ENCODE assay signal across 9 cellular contexts in the genomic region with DNA sequence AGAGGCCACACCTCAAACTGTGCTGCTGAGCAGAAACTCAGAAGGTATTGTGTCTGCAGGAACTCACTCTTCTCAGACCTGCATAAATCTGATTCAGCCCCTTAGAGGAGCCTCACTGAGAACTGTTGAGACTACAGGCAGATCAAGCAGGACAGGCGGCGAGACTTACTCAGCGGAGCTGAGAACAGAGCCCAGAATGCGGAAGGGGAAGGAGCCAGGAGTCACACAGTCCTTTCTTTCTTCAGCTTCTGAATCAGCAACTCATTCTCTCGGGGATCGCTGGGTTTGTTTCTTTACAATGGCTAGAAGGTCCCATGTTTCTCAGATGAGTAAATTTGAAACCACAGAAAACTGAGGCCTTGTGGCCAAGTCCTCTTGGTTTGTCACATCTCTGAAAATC. TPM values are rescaled to one million over a fixed set of nuclear protein-coding genes. Genes with fewer than 3 reads are reported as not detected.
A peak's percentile ranks its signal among the peaks of the same experiment; 100 is the strongest.
DNase-seq lines count a peak whose midpoint lies in the region; ATAC-seq lines count a peak whose summit lies in the region.
"Had no signal": no experiment of that assay in that cellular context is flagged by ENCODE, and none has a peak within 500 bp of the region (broad histone marks: within the 10 kb centered on the region; RNA-seq: fewer than 3 reads in every experiment).

No MANE protein-coding gene starts in this region.

- H3K9me3 Mint-ChIP-seq in CD4-positive, CD25-positive, alpha-beta regulatory T cell = peaks cover 0 to 1% (median 0%) of the 10 kb centered on the region in 7 donors
- no peaks in the 10 kb centered on the region for H3K9me3 Mint-ChIP-seq in activated T-helper 1 cell treated with anti-CD3 and anti-CD28 coated beads, Interleukin-12 subunit alpha, Interleukin-12 subunit beta, Interleukin-2, Interleukin-4 antibody, amounts not matched to agents 30 ng/mL and 10 ng/mL and 1 ng/mL, durations not matched to agents 14 hours and 24 hours and 36 hours

- H3K4me3 Mint-ChIP-seq in CD4-positive, CD25-positive, alpha-beta regulatory T cell = no peak overlapping the region
- H3K4me3 Mint-ChIP-seq in activated T-helper 1 cell treated with anti-CD3 and anti-CD28 coated beads, Interleukin-12 subunit alpha, Interleukin-12 subunit beta, Interleukin-2, Interleukin-4 antibody, amounts not matched to agents 30 ng/mL and 10 ng/mL and 1 ng/mL, durations not matched to agents 14 hours and 24 hours and 36 hours = no peak overlapping the region

- H3K27me3 Mint-ChIP-seq in CD4-positive, CD25-positive, alpha-beta regulatory T cell = peaks cover 17% of the 10 kb centered on the region
- H3K27me3 Mint-ChIP-seq in activated T-helper 1 cell treated with anti-CD3 and anti-CD28 coated beads, Interleukin-12 subunit alpha, Interleukin-12 subunit beta, Interleukin-2, Interleukin-4 antibody, amounts not matched to agents 30 ng/mL and 10 ng/mL and 1 ng/mL, durations not matched to agents 14 hours and 24 hours and 36 hours (ENCODE audit: insufficient read depth) = peaks cover 41% of the 10 kb centered on the region

- intact Hi-C loops in activated T-helper 1 cell treated with anti-CD3 and anti-CD28 coated beads, Interleukin-12 subunit alpha, Interleukin-12 subunit beta, Interleukin-2, Interleukin-4 antibody, amounts not matched to agents 30 ng/mL and 10 ng/mL and 1 ng/mL, durations not matched to agents 14 hours and 24 hours and 36 hours (cut with micrococcal nuclease) = loop anchor here (1.0 to 2.0 kb wide), 5 partner anchors 8 to 75 kb away; partner anchors contain the start of gene EMP1
- intact Hi-C loops in left cardiac atrium (cut with DNase I) = no loop called here

- no peak overlapping the region for H3K27ac ChIP-seq in CD4-positive, CD25-positive, alpha-beta regulatory T cell (ENCODE audit: insufficient read depth, low read length, poor library complexity, severe bottlenecking)

- H3K4me1 ChIP-seq in CD4-positive, CD25-positive, alpha-beta regulatory T cell (ENCODE audit: control insufficient read depth, insufficient read depth, low read length, poor library complexity, severe bottlenecking) = no peaks in the 10 kb centered on the region

- ATAC-seq in CD4-positive, CD25-positive, alpha-beta regulatory T cell (ENCODE audit: low read depth in 2 of 2) = peak; percentile 47 to 71
- ATAC-seq in GM19395 (IDR thresholded peaks at IDR 0.05; ENCODE audit: unreplicated experiment) (peak; percentile 96), HG03342 (IDR thresholded peaks at IDR 0.05; ENCODE audit: unreplicated experiment) (peak; percentile 94), left cardiac atrium (peak; percentile 79 to 92)
- ATAC-seq: K562 had no signal

- peaks cover 4 to 11% (median 5%) of the 10 kb centered on the region in 4 donors for H3K4me1 Mint-ChIP-seq in CD4-positive, CD25-positive, alpha-beta regulatory T cell
- H3K4me1 Mint-ChIP-seq in activated T-helper 1 cell treated with anti-CD3 and anti-CD28 coated beads, Interleukin-12 subunit alpha, Interleukin-12 subunit beta, Interleukin-2, Interleukin-4 antibody, amounts not matched to agents 30 ng/mL and 10 ng/mL and 1 ng/mL, durations not matched to agents 14 hours and 24 hours and 36 hours (ENCODE audit: low read depth) = peaks cover 27% of the 10 kb centered on the region

- no peaks in the 10 kb centered on the region for H3K9me3 ChIP-seq in CD4-positive, CD25-positive, alpha-beta regulatory T cell (ENCODE audit: control insufficient read depth in 2 of 2, low read length in 2 of 2)

- no peaks in the 10 kb centered on the region for H3K36me3 ChIP-seq in CD4-positive, CD25-positive, alpha-beta regulatory T cell (ENCODE audit: control insufficient read depth, insufficient read depth, low read length)

- H3K36me3 Mint-ChIP-seq in CD4-positive, CD25-positive, alpha-beta regulatory T cell = no peaks in the 10 kb centered on the region
- no peaks in the 10 kb centered on the region for H3K36me3 Mint-ChIP-seq in activated T-helper 1 cell treated with anti-CD3 and anti-CD28 coated beads, Interleukin-12 subunit alpha, Interleukin-12 subunit beta, Interleukin-2, Interleukin-4 antibody, amounts not matched to agents 30 ng/mL and 10 ng/mL and 1 ng/mL, durations not matched to agents 14 hours and 24 hours and 36 hours (ENCODE audit: low read depth)

- H3K4me3 ChIP-seq in CD4-positive, CD25-positive, alpha-beta regulatory T cell (ENCODE audit: low read depth, low read length) = no peak overlapping the region
- H3K4me3 ChIP-seq: K562 had no signal

- peak in 1 of 3 donors; percentile 48 for DNase-seq in CD4-positive, CD25-positive, alpha-beta regulatory T cell
- peak; percentile 12 for DNase-seq in activated T-helper 1 cell treated with anti-CD3 and anti-CD28 coated beads, Interleukin-12 subunit alpha, Interleukin-12 subunit beta, Interleukin-2, Interleukin-4 antibody, amounts not matched to agents 30 ng/mL and 10 ng/mL and 1 ng/mL, durations not matched to agents 14 hours and 24 hours and 36 hours (ENCODE audit: low spot score)
- DNase-seq in left cardiac atrium = peak; percentile 76
- peak; percentile 64 for DNase-seq in smooth muscle cell of the brain vasculature (ENCODE audit: low read depth, low spot score)
- no peak for DNase-seq in NCI-H345 treated with DMSO at 0.1 percent for 48 hours (lab: John Stamatoyannopoulos, UW; ENCODE audit: unreplicated experiment)
- DNase-seq in activated gamma-delta T cell (lab: John Stamatoyannopoulos, UW) = no peak

- peaks cover 3% of the 10 kb centered on the region for H3K27me3 ChIP-seq in CD4-positive, CD25-positive, alpha-beta regulatory T cell (ENCODE audit: control insufficient read depth, insufficient read depth, low read length)

- peak overlapping the region in 1 of 3 donors; percentile 63 for H3K27ac Mint-ChIP-seq in CD4-positive, CD25-positive, alpha-beta regulatory T cell
- H3K27ac Mint-ChIP-seq in activated T-helper 1 cell treated with anti-CD3 and anti-CD28 coated beads, Interleukin-12 subunit alpha, Interleukin-12 subunit beta, Interleukin-2, Interleukin-4 antibody, amounts not matched to agents 30 ng/mL and 10 ng/mL and 1 ng/mL, durations not matched to agents 14 hours and 24 hours and 36 hours = no peak overlapping the region

RNA-seq across cellular contexts. Expression of gene EMP1, which starts 23.0 kb away (rescaled TPM):
- 1.6 TPM for total RNA-seq in CD4-positive, CD25-positive, alpha-beta regulatory T cell
- under 1 TPM in 2 of 4 donors, not detected in 2; 0.15 to 0.38 TPM for polyA plus RNA-seq in CD4-positive, CD25-positive, alpha-beta regulatory T cell
- total RNA-seq in activated T-helper 1 cell treated with anti-CD3 and anti-CD28 coated beads, Interleukin-12 subunit alpha, Interleukin-12 subunit beta, Interleukin-2, Interleukin-4 antibody, amounts not matched to agents 30 ng/mL and 10 ng/mL and 1 ng/mL, durations not matched to agents 14 hours and 24 hours and 36 hours = 29.6 and 33.6 TPM in 2 replicates
- 100 to 1,000 TPM; 304 to 477 TPM for total RNA-seq in left cardiac atrium

Comparison
In these comparisons a context has a peak if more than half of its experiments do, and no peak if none do; other contexts are left out.
1. DNase-seq: peak in activated T-helper 1 cell treated with anti-CD3 and anti-CD28 coated beads, Interleukin-12 subunit alpha, Interleukin-12 subunit beta, Interleukin-2, Interleukin-4 antibody, amounts not matched to agents 30 ng/mL and 10 ng/mL and 1 ng/mL, durations not matched to agents 14 hours and 24 hours and 36 hours (single experiment), left cardiac atrium (single experiment) and smooth muscle cell of the brain vasculature (single experiment); none in NCI-H345 treated with DMSO at 0.1 percent for 48 hours (single experiment) and activated gamma-delta T cell (single experiment).
2. RNA of gene EMP1, which starts 23.0 kb away (total RNA-seq): 304 to 477 TPM in left cardiac atrium and 29.6 to 33.6 TPM in activated T-helper 1 cell treated with anti-CD3 and anti-CD28 coated beads, Interleukin-12 subunit alpha, Interleukin-12 subunit beta, Interleukin-2, Interleukin-4 antibody, amounts not matched to agents 30 ng/mL and 10 ng/mL and 1 ng/mL, durations not matched to agents 14 hours and 24 hours and 36 hours; 1.6 TPM in CD4-positive, CD25-positive, alpha-beta regulatory T cell (single experiment); every median in the first group is over 10 times any median in the second.
3. Peak in every context shown above with its lines, with median percentiles within 50 percentile points of each other: ATAC-seq.